Comparison of ENCODE assay signal across 16 cellular contexts in the genomic region with DNA sequence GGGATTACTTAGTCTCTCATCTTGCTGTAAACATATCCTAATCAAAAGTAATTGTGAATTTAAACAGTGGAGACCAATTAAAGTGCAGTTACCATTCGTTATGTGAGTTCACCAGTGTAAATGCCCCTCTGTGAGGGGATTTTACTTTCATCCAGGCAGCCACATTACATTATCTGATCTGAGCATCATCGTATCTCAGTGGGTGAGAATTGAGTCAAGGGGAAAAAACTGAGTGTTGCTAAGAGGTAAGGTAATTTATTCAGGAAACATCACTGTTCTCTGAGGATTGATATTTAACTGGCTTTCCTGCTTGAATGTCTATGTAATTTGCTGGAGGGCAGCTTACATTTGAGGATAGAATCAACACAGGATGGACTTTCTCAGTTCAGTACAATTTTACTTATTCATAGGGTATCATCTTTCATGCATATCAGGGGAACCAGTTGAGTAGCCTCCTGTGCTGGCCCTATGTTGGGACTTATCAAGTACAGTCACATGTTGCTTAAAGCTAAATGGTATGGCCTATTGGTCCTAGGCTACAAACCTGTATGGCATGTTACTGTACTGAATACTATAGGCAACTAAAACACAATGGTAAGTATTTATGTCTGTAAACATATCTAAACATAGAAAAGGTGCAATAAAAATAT.
DNase-seq lines count a peak whose midpoint lies in the region; ATAC-seq and TF ChIP-seq lines count a peak whose summit lies in the region.
"Had no signal": no experiment of that assay in that cellular context is flagged by ENCODE, and none has a peak within 500 bp of the region (broad histone marks: within the 10 kb centered on the region; RNA-seq: fewer than 3 reads in every experiment).

No MANE protein-coding gene starts in this region.

- CTCF ChIA-PET in activated CD4-positive, alpha-beta T cell treated with anti-CD3 and anti-CD28 coated beads for 36 hours (lab: Charles Lee) = interaction anchor here (0.9 kb wide), 1 partner anchor 26 kb away, joined by 4 read pairs; no protein-coding TSS in a partner anchor

- peaks cover 13% of the 10 kb centered on the region for H3K4me1 Mint-ChIP-seq in activated CD4-positive, alpha-beta T cell treated with anti-CD3 and anti-CD28 coated beads for 36 hours
- H3K4me1 Mint-ChIP-seq in stimulated activated effector memory CD8-positive, alpha-beta T cell treated with anti-CD3 and anti-CD28 coated beads, Interleukin-12 subunit alpha, Interleukin-12 subunit beta, amount 100 ng/mL, for 72 hours = peaks cover 11% of the 10 kb centered on the region
- H3K4me1 Mint-ChIP-seq: GM23338 had no signal

- no peak overlapping the region for H3K4me3 Mint-ChIP-seq in activated CD4-positive, alpha-beta T cell treated with anti-CD3 and anti-CD28 coated beads for 36 hours
- no peak overlapping the region for H3K4me3 Mint-ChIP-seq in stimulated activated effector memory CD8-positive, alpha-beta T cell treated with anti-CD3 and anti-CD28 coated beads, Interleukin-12 subunit alpha, Interleukin-12 subunit beta, amount 100 ng/mL, for 72 hours
- H3K4me3 Mint-ChIP-seq: activated naive CD8-positive, alpha-beta T cell; GM23338 had no signal

- H3K27me3 Mint-ChIP-seq in activated CD4-positive, alpha-beta T cell treated with anti-CD3 and anti-CD28 coated beads for 36 hours = no peaks in the 10 kb centered on the region

- POLR2A ChIA-PET in activated CD4-positive, alpha-beta T cell treated with anti-CD3 and anti-CD28 coated beads for 36 hours (lab: Charles Lee) = no interaction called here

- peaks cover 1% of the 10 kb centered on the region for H3K36me3 Mint-ChIP-seq in activated CD4-positive, alpha-beta T cell treated with anti-CD3 and anti-CD28 coated beads for 36 hours (ENCODE audit: low read depth)
- no peaks in the 10 kb centered on the region for H3K36me3 Mint-ChIP-seq in stimulated activated effector memory CD8-positive, alpha-beta T cell treated with anti-CD3 and anti-CD28 coated beads, Interleukin-12 subunit alpha, Interleukin-12 subunit beta, amount 100 ng/mL, for 72 hours

- ATAC-seq in activated CD4-positive, alpha-beta T cell treated with anti-CD3 and anti-CD28 coated beads for 36 hours = peak; percentile 86
- peak; percentile 84 for ATAC-seq in HG02610 (IDR thresholded peaks at IDR 0.05; ENCODE audit: unreplicated experiment)
- ATAC-seq in stimulated activated effector memory CD8-positive, alpha-beta T cell treated with anti-CD3 and anti-CD28 coated beads, Interleukin-12 subunit alpha, Interleukin-12 subunit beta, amount 100 ng/mL, for 72 hours = peak; percentile 83
- ATAC-seq: GM23338 had no signal

- H3K9me3 Mint-ChIP-seq in activated CD4-positive, alpha-beta T cell treated with anti-CD3 and anti-CD28 coated beads for 36 hours (ENCODE audit: low read depth) = peaks cover 1% of the 10 kb centered on the region
- no peaks in the 10 kb centered on the region for H3K9me3 Mint-ChIP-seq in stimulated activated effector memory CD8-positive, alpha-beta T cell treated with anti-CD3 and anti-CD28 coated beads, Interleukin-12 subunit alpha, Interleukin-12 subunit beta, amount 100 ng/mL, for 72 hours
- H3K9me3 Mint-ChIP-seq: GM23338 had no signal

- intact Hi-C loops in activated CD4-positive, alpha-beta T cell treated with anti-CD3 and anti-CD28 coated beads for 36 hours (cut with DNase I, micrococcal nuclease) = no loop called here
- intact Hi-C loops in dorsolateral prefrontal cortex (cut with DNase I) = no loop called here

- TF ChIP-seq CTCF in dorsolateral prefrontal cortex (IDR thresholded peaks at IDR 0.05 in 54 of 56, conservative IDR thresholded peaks at IDR 0.05 in 2 of 56; ENCODE audit: low read depth in 1 of 56, partially characterized antibody in 56 of 56) = no peak

- no peak for DNase-seq in activated CD4-positive, alpha-beta T cell treated with anti-CD3 and anti-CD28 coated beads for 36 hours
- DNase-seq in activated CD4-positive, alpha-beta T cell treated with anti-CD3 and anti-CD28 coated beads, Interleukin-2, amount 50 U/mL, for 1 hour = no peak
- DNase-seq in OCI-M1 (lab: John Stamatoyannopoulos, UW) (peak; percentile 14), dorsolateral prefrontal cortex (no peak), NCI-H2196 (lab: John Stamatoyannopoulos, UW; ENCODE audit: unreplicated experiment) (no peak)
- no peak for DNase-seq in stimulated activated effector memory CD8-positive, alpha-beta T cell treated with anti-CD3 and anti-CD28 coated beads, Interleukin-12 subunit alpha, Interleukin-12 subunit beta, amount 100 ng/mL, for 72 hours (ENCODE audit: low spot score in 2 of 2)
- no peak for DNase-seq in activated CD8-positive, alpha-beta memory T cell treated with anti-CD3 and anti-CD28 coated beads, Interleukin-2, amount 50 U/mL, for 48 hours
- DNase-seq: caudate nucleus; kidney; posterior cingulate gyrus; stimulated activated CD4-positive, alpha-beta T cell treated with anti-CD3 and anti-CD28 coated beads, Interleukin-15, amount 100 ng/mL, for 24 hours; transverse colon had no signal

- no peak overlapping the region for H3K4me3 ChIP-seq in dorsolateral prefrontal cortex
- H3K4me3 ChIP-seq: GM23338, transverse colon had no signal

- H3K27ac Mint-ChIP-seq in activated CD4-positive, alpha-beta T cell treated with anti-CD3 and anti-CD28 coated beads for 36 hours = peak overlapping the region; percentile 48
- no peak overlapping the region for H3K27ac Mint-ChIP-seq in stimulated activated effector memory CD8-positive, alpha-beta T cell treated with anti-CD3 and anti-CD28 coated beads, Interleukin-12 subunit alpha, Interleukin-12 subunit beta, amount 100 ng/mL, for 72 hours
- H3K27ac Mint-ChIP-seq: activated naive CD8-positive, alpha-beta T cell; GM23338 had no signal

- no peaks in the 10 kb centered on the region for H3K27me3 ChIP-seq in dorsolateral prefrontal cortex
- H3K27me3 ChIP-seq: transverse colon had no signal

- no peak overlapping the region for H3K27ac ChIP-seq in dorsolateral prefrontal cortex
- H3K27ac ChIP-seq: RWPE1, transverse colon had no signal
